16 cellular contexts compared by ENCODE assay signal in the genomic region with DNA sequence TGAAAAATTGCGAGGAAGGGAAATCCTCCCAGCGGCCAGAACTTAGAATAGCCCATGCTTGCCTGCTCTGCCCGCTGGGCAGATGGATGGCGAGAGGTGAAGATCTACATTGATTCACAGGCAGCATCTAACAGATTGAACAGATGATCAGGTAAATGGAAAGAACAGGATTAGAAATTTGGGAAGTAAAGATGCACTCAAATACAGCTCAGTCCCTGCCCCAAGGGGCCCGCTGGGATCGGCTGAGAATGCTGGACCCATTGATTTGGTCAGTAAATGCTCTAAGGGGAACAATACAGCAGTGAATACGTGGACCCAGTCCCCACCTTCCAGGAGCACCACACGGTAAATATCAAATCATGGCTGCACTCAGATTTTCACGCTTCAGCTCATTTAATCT.
DNase-seq lines count a peak whose midpoint lies in the region; ATAC-seq and TF ChIP-seq lines count a peak whose summit lies in the region.
"Had no signal": no experiment of that assay in that cellular context is flagged by ENCODE, and none has a peak within 500 bp of the region (broad histone marks: within the 10 kb centered on the region; RNA-seq: fewer than 3 reads in every experiment).

No MANE protein-coding gene starts in this region.

- DNase-seq in Peyer's patch = peak in 2 of 3 donors; percentile 6 to 15
- peak; percentile 64 for DNase-seq in mesenteric fat pad (ENCODE audit: low spot score)
- peak; percentile 20 for DNase-seq in spleen
- no peak for DNase-seq in activated gamma-delta T cell treated with Interleukin-2 at 50 U/mL for 16 hours
- no peak for DNase-seq in NCI-H2107 (lab: John Stamatoyannopoulos, UW)
- DNase-seq: C1 segment of cervical spinal cord; Calu3; CD4-positive, alpha-beta memory T cell; COR-L47; DMS53; DMS79 treated with DMSO at 0.1 percent for 48 hours; GF-D8; GOT3; HFFc6 had no signal

- TF ChIP-seq POLR2A in Peyer's patch (IDR thresholded peaks at IDR 0.05) (no peak), spleen (IDR thresholded peaks at IDR 0.05) (no peak)

- H3K27ac ChIP-seq in Peyer's patch = no peak overlapping the region
- no peak overlapping the region for H3K27ac ChIP-seq in spleen

- TF ChIP-seq CTCF in Peyer's patch (IDR thresholded peaks at IDR 0.05) (no peak), spleen (IDR thresholded peaks at IDR 0.05 in 8 of 11, conservative IDR thresholded peaks at IDR 0.05 in 3 of 11) (no peak)

- H3K4me3 ChIP-seq in Peyer's patch (no peak overlapping the region), spleen (no peak overlapping the region)
- H3K4me3 ChIP-seq: HAP-1 had no signal

- H3K36me3 ChIP-seq in Peyer's patch (no peaks in the 10 kb centered on the region), spleen (no peaks in the 10 kb centered on the region)
- H3K36me3 ChIP-seq: HAP-1 had no signal

- H3K9me3 ChIP-seq in Peyer's patch = no peaks in the 10 kb centered on the region
- H3K9me3 ChIP-seq in spleen = peaks cover 0 to 6% (median under 1%) of the 10 kb centered on the region in 8 donors
- H3K9me3 ChIP-seq: HAP-1 had no signal

- 85 to 90% (median 87%) methylated on average over 9 of the region's 9 CpGs for WGBS in spleen, 5 donors

- intact Hi-C loops in spleen (cut with DNase I; ENCODE audit: low total_unique reads) = no loop called here

- ATAC-seq in HG03025 (IDR thresholded peaks at IDR 0.05; ENCODE audit: low FRiP score, unreplicated experiment) = no peak

- H3K4me1 ChIP-seq in Peyer's patch (no peaks in the 10 kb centered on the region), spleen (no peaks in the 10 kb centered on the region)
- H3K4me1 ChIP-seq: HAP-1 had no signal

- H3K27me3 ChIP-seq in Peyer's patch (no peaks in the 10 kb centered on the region), spleen (replicated peaks in 1 of 7) (peaks cover 0 to 10% (median 0%) of the 10 kb centered on the region in 7 donors)

Comparison
In these comparisons a context has a peak if more than half of its experiments do, and no peak if none do; other contexts are left out.
1. DNase-seq: peak in Peyer's patch (2 of 3), mesenteric fat pad (single experiment) and spleen (single experiment); none in activated gamma-delta T cell treated with Interleukin-2 at 50 U/mL for 16 hours (single experiment) and NCI-H2107 (single experiment).